ENCODE assay signal across 36 cellular contexts in genomic region chr4:184246426-184246825, GRCh38. TPM values are rescaled to one million over a fixed set of nuclear protein-coding genes. Genes with fewer than 3 reads are reported as not detected.
"Had no signal": no experiment of that assay in that cellular context is flagged by ENCODE, and none has a peak within 500 bp of the region (broad histone marks: within the 10 kb centered on the region; RNA-seq: fewer than 3 reads in every experiment).

No MANE protein-coding gene starts in this region.

- H3K36me3 Mint-ChIP-seq: activated CD4-positive, alpha-beta memory T cell treated with anti-CD3 and anti-CD28 coated beads for 36 hours; activated naive CD4-positive, alpha-beta T cell treated with anti-CD3 and anti-CD28 coated beads, Interleukin-2, amount 10 ng/mL, durations not matched to agents 7 days and 5 days; activated naive CD4-positive, alpha-beta T cell treated with anti-CD3 and anti-CD28 coated beads, Interleukin-2, amount 50 U/mL, for 24 hours; activated naive CD8-positive, alpha-beta T cell; brain had no signal

- H3K9me3 ChIP-seq: ascending aorta had no signal

- H3K4me3 Mint-ChIP-seq: activated B cell treated with CpG ODN at 0.5 μM for 24 hours; activated CD4-positive, alpha-beta memory T cell treated with anti-CD3 and anti-CD28 coated beads for 36 hours; activated CD4-positive, alpha-beta T cell treated with anti-CD3 and anti-CD28 coated beads, Interleukin-2, amount 10 ng/mL, durations not matched to agents 7 days and 5 days; activated CD8-positive, alpha-beta memory T cell treated with anti-CD3 and anti-CD28 coated beads, Interleukin-2, amount 10 ng/mL, durations not matched to agents 7 days and 5 days; activated CD8-positive, alpha-beta T cell treated with anti-CD3 and anti-CD28 coated beads, Interleukin-2, amount 10 ng/mL, durations not matched to agents 7 days and 5 days; activated naive CD4-positive, alpha-beta T cell treated with anti-CD3 and anti-CD28 coated beads, Interleukin-2, amount 10 ng/mL, durations not matched to agents 7 days and 5 days; activated naive CD4-positive, alpha-beta T cell treated with anti-CD3 and anti-CD28 coated beads, Interleukin-2, amount 50 U/mL, for 24 hours; activated naive CD8-positive, alpha-beta T cell; activated naive CD8-positive, alpha-beta T cell treated with anti-CD3 and anti-CD28 coated beads, Interleukin-2, amount 10 ng/mL, durations not matched to agents 7 days and 5 days; activated naive CD8-positive, alpha-beta T cell treated with anti-CD3 and anti-CD28 coated beads, Interleukin-2, amount 50 U/mL, for 24 hours; activated T-cell treated with anti-CD3 and anti-CD28 coated beads, Interleukin-2, amount 50 U/mL, for 24 hours; brain; central memory CD8-positive, alpha-beta T cell; T-helper 1 cell treated with Interleukin-12 subunit alpha and Interleukin-12 subunit beta and Interleukin-4 antibody, amounts not matched to agents 30 μg/mL and 1 μg/mL, for 36 hours; T-helper 2 cell treated with Interferon-gamma antibody and Interleukin-4, amounts not matched to agents 5 μg/mL and 100 μg/mL, for 36 hours had no signal

- H3K27me3 ChIP-seq: ascending aorta, cardiac muscle cell had no signal

- H3K27ac Mint-ChIP-seq: activated B cell treated with CpG ODN at 0.5 μM for 24 hours; activated CD4-positive, alpha-beta memory T cell treated with anti-CD3 and anti-CD28 coated beads for 36 hours; activated CD8-positive, alpha-beta memory T cell treated with anti-CD3 and anti-CD28 coated beads, Interleukin-2, amount 10 ng/mL, durations not matched to agents 7 days and 5 days; activated CD8-positive, alpha-beta T cell treated with anti-CD3 and anti-CD28 coated beads, Interleukin-2, amount 10 ng/mL, durations not matched to agents 7 days and 5 days; activated naive CD4-positive, alpha-beta T cell treated with anti-CD3 and anti-CD28 coated beads, Interleukin-2, amount 10 ng/mL, durations not matched to agents 7 days and 5 days; activated naive CD4-positive, alpha-beta T cell treated with anti-CD3 and anti-CD28 coated beads, Interleukin-2, amount 50 U/mL, for 24 hours; activated naive CD8-positive, alpha-beta T cell; activated naive CD8-positive, alpha-beta T cell treated with anti-CD3 and anti-CD28 coated beads, Interleukin-2, amount 10 ng/mL, durations not matched to agents 7 days and 5 days; activated naive CD8-positive, alpha-beta T cell treated with anti-CD3 and anti-CD28 coated beads, Interleukin-2, amount 50 U/mL, for 24 hours; activated T-cell treated with anti-CD3 and anti-CD28 coated beads, Interleukin-2, amount 50 U/mL, for 24 hours; activated T-helper 2 cell treated with anti-CD3 and anti-CD28 coated beads, Interferon-gamma antibody, Interleukin-2, Interleukin-4, amounts not matched to agents 10 μg/mL and 5 μg/mL and 100 μg/mL, durations not matched to agents 14 hours and 24 hours and 36 hours; brain; T-helper 1 cell treated with Interleukin-12 subunit alpha and Interleukin-12 subunit beta and Interleukin-4 antibody, amounts not matched to agents 30 μg/mL and 1 μg/mL, for 36 hours; T-helper 2 cell treated with Interferon-gamma antibody and Interleukin-4, amounts not matched to agents 5 μg/mL and 100 μg/mL, for 36 hours had no signal

- H3K27me3 Mint-ChIP-seq: activated naive CD4-positive, alpha-beta T cell treated with anti-CD3 and anti-CD28 coated beads, Interleukin-2, amount 10 ng/mL, durations not matched to agents 7 days and 5 days; activated naive CD4-positive, alpha-beta T cell treated with anti-CD3 and anti-CD28 coated beads, Interleukin-2, amount 50 U/mL, for 24 hours; activated naive CD8-positive, alpha-beta T cell; activated T-cell treated with anti-CD3 and anti-CD28 coated beads, Interleukin-2, amount 50 U/mL, for 24 hours; central memory CD8-positive, alpha-beta T cell had no signal

- H3K4me3 ChIP-seq: ascending aorta, cardiac muscle cell had no signal

- H3K27ac ChIP-seq: ascending aorta, cardiac muscle cell, VCaP had no signal

- H3K9me3 Mint-ChIP-seq: activated B cell treated with CpG ODN at 0.5 μM for 24 hours; activated CD4-positive, alpha-beta memory T cell treated with anti-CD3 and anti-CD28 coated beads for 36 hours; activated naive CD4-positive, alpha-beta T cell treated with anti-CD3 and anti-CD28 coated beads, Interleukin-2, amount 10 ng/mL, durations not matched to agents 7 days and 5 days; activated naive CD4-positive, alpha-beta T cell treated with anti-CD3 and anti-CD28 coated beads, Interleukin-2, amount 50 U/mL, for 24 hours; activated naive CD8-positive, alpha-beta T cell treated with anti-CD3 and anti-CD28 coated beads, Interleukin-2, amount 10 ng/mL, durations not matched to agents 7 days and 5 days; activated naive CD8-positive, alpha-beta T cell treated with anti-CD3 and anti-CD28 coated beads, Interleukin-2, amount 50 U/mL, for 24 hours; activated T-cell treated with anti-CD3 and anti-CD28 coated beads, Interleukin-2, amount 50 U/mL, for 24 hours; activated T-helper 2 cell treated with anti-CD3 and anti-CD28 coated beads, Interferon-gamma antibody, Interleukin-2, Interleukin-4, amounts not matched to agents 10 μg/mL and 5 μg/mL and 100 μg/mL, durations not matched to agents 14 hours and 24 hours and 36 hours; brain; central memory CD8-positive, alpha-beta T cell; T-helper 2 cell treated with Interferon-gamma antibody and Interleukin-4, amounts not matched to agents 5 μg/mL and 100 μg/mL, for 36 hours had no signal

- H3K36me3 ChIP-seq: ascending aorta, cardiac muscle cell had no signal

- ATAC-seq: activated CD8-positive, alpha-beta memory T cell treated with anti-CD3 and anti-CD28 coated beads, Interleukin-2, amount 10 ng/mL, durations not matched to agents 7 days and 5 days; activated CD8-positive, alpha-beta T cell treated with anti-CD3 and anti-CD28 coated beads, Interleukin-2, amount 10 ng/mL, durations not matched to agents 7 days and 5 days; activated naive CD8-positive, alpha-beta T cell treated with anti-CD3 and anti-CD28 coated beads, Interleukin-2, amount 50 U/mL, for 24 hours had no signal

- H3K4me1 Mint-ChIP-seq: brain had no signal

- DNase-seq: activated B cell treated with CpG ODN at 0.5 μM for 24 hours; activated CD4-positive, alpha-beta memory T cell treated with anti-CD3 and anti-CD28 coated beads for 36 hours; activated CD4-positive, alpha-beta T cell treated with anti-CD3 and anti-CD28 coated beads for 4 hours; activated CD4-positive, alpha-beta T cell treated with anti-CD3 and anti-CD28 coated beads, Interleukin-2, amount 10 ng/mL, durations not matched to agents 7 days and 5 days; activated CD4-positive, CD25-positive, alpha-beta regulatory T cell treated with anti-CD3 and anti-CD28 coated beads, Interleukin-2, amount 50 U/mL, for 72 hours; activated CD8-positive, alpha-beta memory T cell treated with anti-CD3 and anti-CD28 coated beads for 24 hours; activated CD8-positive, alpha-beta memory T cell treated with anti-CD3 and anti-CD28 coated beads, Interleukin-2, amount 10 ng/mL, durations not matched to agents 7 days and 5 days; activated CD8-positive, alpha-beta memory T cell treated with anti-CD3 and anti-CD28 coated beads, Interleukin-2, amount 50 U/mL, for 48 hours; activated CD8-positive, alpha-beta T cell treated with anti-CD3 and anti-CD28 coated beads, Interleukin-2, amount 10 ng/mL, durations not matched to agents 7 days and 5 days; activated effector memory CD4-positive, alpha-beta T cell treated with Interleukin-2 at 50 U/mL for 16 hours; activated gamma-delta T cell; activated naive CD4-positive, alpha-beta T cell treated with anti-CD3 and anti-CD28 coated beads, Interleukin-2, amount 10 ng/mL, durations not matched to agents 7 days and 5 days; activated naive CD4-positive, alpha-beta T cell treated with Interleukin-2 at 50 U/mL for 16 hours; activated naive CD8-positive, alpha-beta T cell treated with anti-CD3 and anti-CD28 coated beads, Interleukin-2, amount 10 ng/mL, durations not matched to agents 7 days and 5 days; activated naive CD8-positive, alpha-beta T cell treated with anti-CD3 and anti-CD28 coated beads, Interleukin-2, amount 50 U/mL, for 24 hours; activated T-cell treated with anti-CD3 and anti-CD28 coated beads, Interleukin-2, amount 50 U/mL, for 24 hours; activated T-cell treated with anti-CD3 and anti-CD28 coated beads, Interleukin-2, amount 50 U/mL, for 48 hours; amygdala; anterior cingulate cortex; caudate nucleus; cerebellar nuclear complex; SW 1271; T-helper 1 cell; T-helper 2 cell; T-helper 9 cell had no signal

- H3K4me1 ChIP-seq: ascending aorta had no signal

RNA-seq across cellular contexts. Expression of gene ENPP6, which starts 28.8 kb away (rescaled TPM):
- total RNA-seq: activated B cell treated with CpG ODN at 0.5 μM for 24 hours, ascending aorta, bronchial epithelial cell, cardiac muscle cell had no signal
